In the genomic region with DNA sequence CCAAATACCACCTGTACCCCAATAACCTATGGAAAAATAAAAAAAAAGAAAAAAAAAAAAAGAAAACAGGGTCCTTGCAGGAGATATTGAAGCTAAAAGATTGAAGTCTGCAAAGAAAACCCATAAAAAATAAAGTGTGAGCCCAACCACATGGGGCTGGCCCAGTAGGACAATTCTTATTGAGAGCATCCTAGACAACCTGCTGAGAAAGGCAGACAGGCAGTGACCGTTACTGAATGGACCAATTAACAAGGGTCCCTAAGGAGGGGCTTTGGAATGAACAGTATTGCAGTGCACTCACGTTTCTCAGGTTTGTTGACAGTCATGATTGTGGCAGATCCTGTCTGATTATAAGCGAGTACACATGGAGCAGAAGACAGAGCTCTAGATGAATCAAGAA, we compare ENCODE assay signal across 23 cellular contexts.
"Had no signal": no experiment of that assay in that cellular context is flagged by ENCODE, and none has a peak within 500 bp of the region (broad histone marks: within the 10 kb centered on the region; RNA-seq: fewer than 3 reads in every experiment).

No MANE protein-coding gene starts in this region.

- H3K9me3 Mint-ChIP-seq: stimulated activated naive CD8-positive, alpha-beta T cell treated with anti-CD3 and anti-CD28 coated beads, Interleukin-15, amount 100 ng/mL, for 72 hours had no signal

- H3K36me3 ChIP-seq: esophagus muscularis mucosa, gastroesophageal sphincter, heart left ventricle, neutrophil, pancreas, right lobe of liver, tibial artery, upper lobe of left lung had no signal

- H3K27me3 Mint-ChIP-seq: memory B cell; stimulated activated naive CD8-positive, alpha-beta T cell treated with anti-CD3 and anti-CD28 coated beads, Interleukin-15, amount 100 ng/mL, for 72 hours had no signal

- DNase-seq: dermis blood vessel endothelial cell; effector memory CD4-positive, alpha-beta T cell; foreskin keratinocyte; heart left ventricle; kidney; natural killer cell; pancreas; right lobe of liver; small intestine; stimulated activated CD4-positive, alpha-beta T cell treated with anti-CD3 and anti-CD28 coated beads, Interleukin-15, amount 100 ng/mL, for 24 hours; stimulated activated CD4-positive, alpha-beta T cell treated with anti-CD3 and anti-CD28 coated beads, Interleukin-2, amount 100 ng/mL, for 48 hours; stimulated activated naive CD4-positive, alpha-beta T cell; stimulated activated naive CD8-positive, alpha-beta T cell treated with anti-CD3 and anti-CD28 coated beads, Interleukin-15, amount 100 ng/mL, for 72 hours; testis; tibial artery had no signal

- H3K4me2 ChIP-seq: hepatocyte had no signal

- H3K4me3 ChIP-seq: coronary artery, esophagus muscularis mucosa, gastroesophageal sphincter, heart left ventricle, hepatocyte, lung, pancreas, right lobe of liver, testis, tibial artery, upper lobe of left lung had no signal

- H2AFZ ChIP-seq: hepatocyte had no signal

- H3K27ac ChIP-seq: coronary artery, esophagus muscularis mucosa, foreskin keratinocyte, gastroesophageal sphincter, heart left ventricle, hepatocyte, neutrophil, pancreas, right lobe of liver, testis, tibial artery, upper lobe of left lung had no signal

- H3K4me1 ChIP-seq: esophagus muscularis mucosa, foreskin keratinocyte, gastroesophageal sphincter, heart left ventricle, pancreas, right lobe of liver, testis, tibial artery, upper lobe of left lung had no signal

- H3K9me3 ChIP-seq: esophagus muscularis mucosa, gastroesophageal sphincter, heart left ventricle, neutrophil, pancreas, right lobe of liver, testis, tibial artery, upper lobe of left lung had no signal

- H3K4me1 Mint-ChIP-seq: memory B cell; natural killer cell; stimulated activated naive CD8-positive, alpha-beta T cell treated with anti-CD3 and anti-CD28 coated beads, Interleukin-15, amount 100 ng/mL, for 72 hours had no signal

- H3K27me3 ChIP-seq: esophagus muscularis mucosa, gastroesophageal sphincter, heart left ventricle, hepatocyte, neutrophil, right lobe of liver, testis, tibial artery, upper lobe of left lung had no signal

- H3K4me3 Mint-ChIP-seq: memory B cell; natural killer cell; stimulated activated naive CD8-positive, alpha-beta T cell treated with anti-CD3 and anti-CD28 coated beads, Interleukin-15, amount 100 ng/mL, for 72 hours had no signal

- H3K36me3 Mint-ChIP-seq: memory B cell, natural killer cell had no signal

- H3K27ac Mint-ChIP-seq: memory B cell; natural killer cell; stimulated activated naive CD8-positive, alpha-beta T cell treated with anti-CD3 and anti-CD28 coated beads, Interleukin-15, amount 100 ng/mL, for 72 hours had no signal

- H3K79me2 ChIP-seq: hepatocyte had no signal
